ENCODE assay signal across 31 cellular contexts in genomic region chr17:66662496-66662895, GRCh38.
"Had no signal": no experiment of that assay in that cellular context is flagged by ENCODE, and none has a peak within 500 bp of the region (broad histone marks: within the 10 kb centered on the region; RNA-seq: fewer than 3 reads in every experiment).

No MANE protein-coding gene starts in this region.

- H3K4me3 ChIP-seq: body of pancreas, esophagus muscularis mucosa, heart right ventricle, left lung, lower lobe of right lung, neural progenitor cell, psoas muscle, smooth muscle cell, stomach, thyroid gland, upper lobe of left lung had no signal

- ATAC-seq: body of pancreas; foreskin keratinocyte; left lung; lower lobe of right lung; psoas muscle; stimulated activated naive B cell treated with anti-CD40 and anti-IgM and Interleukin-4, amounts not matched to agents 10 μg/mL and 1 μg/mL and 100 μg/mL, for 72 hours; T-cell had no signal

- H3K4me3 Mint-ChIP-seq: activated naive CD4-positive, alpha-beta T cell treated with anti-CD3 and anti-CD28 coated beads, Interleukin-2, amount 10 ng/mL, durations not matched to agents 7 days and 5 days; activated T-helper 1 cell treated with anti-CD3 and anti-CD28 coated beads, Interleukin-12 subunit alpha, Interleukin-12 subunit beta, Interleukin-2, Interleukin-4 antibody, amounts not matched to agents 30 ng/mL and 10 ng/mL and 1 ng/mL, durations not matched to agents 14 hours and 24 hours and 36 hours; naive B cell; neural progenitor cell; stimulated activated naive B cell treated with anti-CD40 and anti-IgM and Interleukin-4, amounts not matched to agents 10 μg/mL and 1 μg/mL and 100 μg/mL, for 72 hours; T-cell; T-helper 2 cell treated with Interferon-gamma antibody and Interleukin-4, amounts not matched to agents 5 μg/mL and 100 μg/mL, for 36 hours had no signal

- H3K9me3 ChIP-seq: body of pancreas, esophagus muscularis mucosa, heart right ventricle, left lung, lower lobe of right lung, psoas muscle, stomach, thyroid gland, upper lobe of left lung had no signal

- H3K27me3 ChIP-seq: body of pancreas, esophagus muscularis mucosa, foreskin keratinocyte, heart right ventricle, left lung, neural progenitor cell, stomach, thyroid gland, upper lobe of left lung had no signal

- H3K27ac Mint-ChIP-seq: activated naive CD4-positive, alpha-beta T cell treated with anti-CD3 and anti-CD28 coated beads, Interleukin-2, amount 10 ng/mL, durations not matched to agents 7 days and 5 days; activated T-helper 1 cell treated with anti-CD3 and anti-CD28 coated beads, Interleukin-12 subunit alpha, Interleukin-12 subunit beta, Interleukin-2, Interleukin-4 antibody, amounts not matched to agents 30 ng/mL and 10 ng/mL and 1 ng/mL, durations not matched to agents 14 hours and 24 hours and 36 hours; naive B cell; neural progenitor cell; stimulated activated naive B cell treated with anti-CD40 and anti-IgM and Interleukin-4, amounts not matched to agents 10 μg/mL and 1 μg/mL and 100 μg/mL, for 72 hours; T-helper 2 cell treated with Interferon-gamma antibody and Interleukin-4, amounts not matched to agents 5 μg/mL and 100 μg/mL, for 36 hours had no signal

- H3K4me1 ChIP-seq: body of pancreas, foreskin keratinocyte, left lung, lower lobe of right lung, neural progenitor cell, psoas muscle, upper lobe of left lung had no signal

- H3K36me3 Mint-ChIP-seq: naive B cell had no signal

- H3K36me3 ChIP-seq: esophagus muscularis mucosa, heart right ventricle, left lung, lower lobe of right lung, neural progenitor cell, stomach, thyroid gland, upper lobe of left lung had no signal

- H3K4me1 Mint-ChIP-seq: naive B cell had no signal

- DNase-seq: activated CD4-positive, alpha-beta T cell treated with anti-CD3 and anti-CD28 coated beads for 4 hours; activated CD4-positive, alpha-beta T cell treated with anti-CD3 and anti-CD28 coated beads, Interleukin-2, amount 50 U/mL, for 4 hours; activated gamma-delta T cell; activated naive CD4-positive, alpha-beta T cell treated with anti-CD3 and anti-CD28 coated beads, Interleukin-2, amount 10 ng/mL, durations not matched to agents 7 days and 5 days; activated T-cell treated with anti-CD3 and anti-CD28 coated beads for 4 hours; aorta; body of pancreas; dermis blood vessel endothelial cell; effector CD4-positive, alpha-beta T cell; foreskin keratinocyte; heart right ventricle; left lung; lower lobe of right lung; mesendoderm; naive B cell; occipital lobe; psoas muscle; stimulated activated CD4-positive, alpha-beta T cell treated with anti-CD3 and anti-CD28 coated beads, Interleukin-1b, Interleukin-23, amount 100 ng/mL, for 48 hours; stimulated activated CD4-positive, alpha-beta T cell treated with anti-CD3 and anti-CD28 coated beads, Interleukin-4, amount 100 ng/mL, for 4 hours; stimulated activated CD8-positive, alpha-beta memory T cell treated with anti-CD3 and anti-CD28 coated beads, Interleukin-4, amount 100 ng/mL, for 48 hours; stimulated activated naive B cell treated with anti-CD40 and anti-IgM and Interleukin-4, amounts not matched to agents 10 μg/mL and 1 μg/mL and 100 μg/mL, for 72 hours; stomach; T-cell; upper lobe of left lung had no signal

- H3K27ac ChIP-seq: body of pancreas, esophagus muscularis mucosa, foreskin keratinocyte, heart right ventricle, left lung, lower lobe of right lung, neural progenitor cell, parathyroid adenoma, psoas muscle, stomach, thyroid gland, upper lobe of left lung had no signal

- H3K27me3 Mint-ChIP-seq: activated naive CD4-positive, alpha-beta T cell treated with anti-CD3 and anti-CD28 coated beads, Interleukin-2, amount 10 ng/mL, durations not matched to agents 7 days and 5 days; T-cell had no signal
